Comparison of ENCODE assay signal across 27 cellular contexts in the genomic region with DNA sequence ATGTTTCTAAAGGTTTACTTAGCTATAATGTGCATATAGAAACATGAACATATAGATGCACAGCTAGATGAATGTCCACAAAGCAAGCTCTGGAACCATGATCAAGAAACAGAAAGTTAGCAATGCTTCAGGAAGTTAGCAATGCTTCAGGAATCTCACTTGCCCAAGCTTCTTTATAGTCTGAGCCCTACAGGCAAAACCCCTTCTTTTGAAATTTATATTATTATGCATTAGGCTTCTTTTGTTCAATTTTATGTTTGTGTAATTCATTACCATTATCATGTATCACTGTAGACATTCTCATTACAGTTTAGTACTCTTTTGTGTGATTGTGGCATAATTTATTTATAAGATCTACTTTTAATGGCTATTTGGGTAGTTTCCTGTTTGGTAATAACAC.
DNase-seq lines count a peak whose midpoint lies in the region; ATAC-seq and TF ChIP-seq lines count a peak whose summit lies in the region.
"Had no signal": no experiment of that assay in that cellular context is flagged by ENCODE, and none has a peak within 500 bp of the region (broad histone marks: within the 10 kb centered on the region; RNA-seq: fewer than 3 reads in every experiment).

No MANE protein-coding gene starts in this region.

- H3K14ac ChIP-seq in mesenchymal stem cell (ENCODE audit: low read length in 2 of 2) = no peak overlapping the region

- H3K9ac ChIP-seq in mesenchymal stem cell (ENCODE audit: low read length) = no peak overlapping the region

- no peak overlapping the region for H2BK15ac ChIP-seq in mesenchymal stem cell (ENCODE audit: low read depth, poor library complexity, severe bottlenecking)

- H3K4me2 ChIP-seq in mesenchymal stem cell (ENCODE audit: low read length, poor library complexity, severe bottlenecking) = no peak overlapping the region

- H3K23ac ChIP-seq in mesenchymal stem cell (ENCODE audit: low read length in 2 of 2) = no peak overlapping the region

- no peaks in the 10 kb centered on the region for H3K79me1 ChIP-seq in mesenchymal stem cell (replicated peaks; ENCODE audit: low read length, poor library complexity, severe bottlenecking)

- no peak overlapping the region for H4K91ac ChIP-seq in mesenchymal stem cell (ENCODE audit: low read length)

- H4K8ac ChIP-seq in mesenchymal stem cell (ENCODE audit: low read length) = no peak overlapping the region

- H2BK12ac ChIP-seq in mesenchymal stem cell (ENCODE audit: low read length in 2 of 2) = no peak overlapping the region

- no peaks in the 10 kb centered on the region for H3K36me3 ChIP-seq in RWPE2 (ENCODE audit: low read depth)
- H3K36me3 ChIP-seq in mesenchymal stem cell (ENCODE audit: control insufficient read depth in 1 of 2, insufficient read depth in 2 of 2, low read depth in 1 of 2, low read length in 2 of 2) = no peaks in the 10 kb centered on the region
- H3K36me3 ChIP-seq in gastroesophageal sphincter = no peaks in the 10 kb centered on the region
- H3K36me3 ChIP-seq: spleen, thyroid gland had no signal

- H2AK5ac ChIP-seq in mesenchymal stem cell (ENCODE audit: low read length, severe bottlenecking) = no peak overlapping the region

- ATAC-seq in RWPE2 (ENCODE audit: low read depth) (peak; percentile 98), HG02678 (IDR thresholded peaks at IDR 0.05; ENCODE audit: unreplicated experiment) (no peak), gastroesophageal sphincter (no peak)
- ATAC-seq: HCT116; naive thymus-derived CD4-positive, alpha-beta T cell; SK-N-SH treated with all-trans-retinoic acid at 6 μM for 48 hours; WTC11 had no signal

- H3K27ac ChIP-seq in RWPE2 (ENCODE audit: poor library complexity, severe bottlenecking) (peak overlapping the region; percentile 68), mesenchymal stem cell (ENCODE audit: low read length, poor library complexity, severe bottlenecking) (no peak overlapping the region), gastroesophageal sphincter (no peak overlapping the region)
- H3K27ac ChIP-seq: spleen, thyroid gland had no signal

- H3K9me3 ChIP-seq in RWPE2 (ENCODE audit: severe bottlenecking) = no peaks in the 10 kb centered on the region
- peaks cover 6% of the 10 kb centered on the region for H3K9me3 ChIP-seq in mesenchymal stem cell (ENCODE audit: control insufficient read depth, low read length)
- H3K9me3 ChIP-seq in gastroesophageal sphincter = no peaks in the 10 kb centered on the region
- H3K9me3 ChIP-seq: thyroid gland had no signal

- H3K27me3 ChIP-seq in RWPE2 (ENCODE audit: insufficient read depth, poor library complexity, severe bottlenecking) (no peaks in the 10 kb centered on the region), mesenchymal stem cell (ENCODE audit: control insufficient read depth in 1 of 2, insufficient read depth in 1 of 2, low read length in 2 of 2) (no peaks in the 10 kb centered on the region), gastroesophageal sphincter (no peaks in the 10 kb centered on the region)
- H3K27me3 ChIP-seq: spleen, thyroid gland had no signal

- no peak for TF ChIP-seq POLR2A in gastroesophageal sphincter (IDR thresholded peaks at IDR 0.05)

- TF ChIP-seq CTCF in RWPE2 (IDR thresholded peaks at IDR 0.05; ENCODE audit: poor library complexity, severe bottlenecking) (no peak), gastroesophageal sphincter (IDR thresholded peaks at IDR 0.05) (no peak)

- no peak overlapping the region for H2AFZ ChIP-seq in mesenchymal stem cell (ENCODE audit: low read depth, low read length)

- H3K4ac ChIP-seq in mesenchymal stem cell (ENCODE audit: low read depth in 1 of 2, low read length in 2 of 2) = no peak overlapping the region

- peak; percentile 33 for DNase-seq in HS-5 (ENCODE audit: low read depth)
- DNase-seq in RWPE2 (ENCODE audit: low spot score) = no peak
- peak; percentile 3 for DNase-seq in fibroblast of gingiva (ENCODE audit: low read depth)
- DNase-seq in mesenchymal stem cell = peak; percentile 59
- DNase-seq in mucosa of gallbladder (ENCODE audit: low spot score) = no peak
- DNase-seq in NCI-H1930 (lab: John Stamatoyannopoulos, UW) = no peak
- DNase-seq: activated CD4-positive, alpha-beta T cell treated with anti-CD3 and anti-CD28 coated beads, Interleukin-2, amount 50 U/mL, for 4 hours; activated effector memory CD4-positive, alpha-beta T cell treated with Interleukin-2 at 50 U/mL for 16 hours; CD4-positive, alpha-beta memory T cell; DMS53; GF-D8; hypothalamus; Kasumi-1; kidney; naive thymus-derived CD4-positive, alpha-beta T cell; NCI-H1092 treated with DMSO at 0.1 percent for 48 hours; NCI-H2029 treated with DMSO at 0.1 percent for 48 hours; retina; spleen; stimulated activated CD4-positive, alpha-beta T cell treated with anti-CD3 and anti-CD28 coated beads, Interleukin-4, amount 100 ng/mL, for 24 hours; stimulated activated naive CD4-positive, alpha-beta T cell treated with Interleukin-2 at 50 U/mL for 16 hours; thyroid gland had no signal

- TF ChIP-seq EP300 in gastroesophageal sphincter (IDR thresholded peaks at IDR 0.05) = no peak

- no peak overlapping the region for H2BK5ac ChIP-seq in mesenchymal stem cell (ENCODE audit: low read depth, low read length, poor library complexity, severe bottlenecking)

- no peak overlapping the region for H3K4me3 ChIP-seq in RWPE2 (ENCODE audit: severe bottlenecking)
- no peak overlapping the region for H3K4me3 ChIP-seq in mesenchymal stem cell (ENCODE audit: insufficient read depth in 1 of 2, low read depth in 1 of 2, low read length in 2 of 2)
- H3K4me3 ChIP-seq in gastroesophageal sphincter = no peak overlapping the region
- H3K4me3 ChIP-seq: spleen, thyroid gland had no signal

- no peak overlapping the region for H3K18ac ChIP-seq in mesenchymal stem cell (ENCODE audit: low read depth in 1 of 2, low read length in 2 of 2)

- H2BK120ac ChIP-seq in mesenchymal stem cell (ENCODE audit: low read depth, low read length) = no peak overlapping the region

- H3K4me1 ChIP-seq in RWPE2 (ENCODE audit: insufficient read depth, poor library complexity, severe bottlenecking) = peaks cover 26% of the 10 kb centered on the region
- H3K4me1 ChIP-seq in mesenchymal stem cell (ENCODE audit: control insufficient read depth, insufficient read depth, low read depth, low read length) = peaks cover 2% of the 10 kb centered on the region
- no peaks in the 10 kb centered on the region for H3K4me1 ChIP-seq in gastroesophageal sphincter
- H3K4me1 ChIP-seq: spleen, thyroid gland had no signal

Comparison
In these comparisons a context has a peak if more than half of its experiments do, and no peak if none do; other contexts are left out.
1. DNase-seq: peak in HS-5 (single experiment), fibroblast of gingiva (single experiment) and mesenchymal stem cell (single experiment); none in RWPE2 (single experiment), mucosa of gallbladder (single experiment) and NCI-H1930 (0 of 2).